ENCODE assay signal across 8 cellular contexts in the genomic region with DNA sequence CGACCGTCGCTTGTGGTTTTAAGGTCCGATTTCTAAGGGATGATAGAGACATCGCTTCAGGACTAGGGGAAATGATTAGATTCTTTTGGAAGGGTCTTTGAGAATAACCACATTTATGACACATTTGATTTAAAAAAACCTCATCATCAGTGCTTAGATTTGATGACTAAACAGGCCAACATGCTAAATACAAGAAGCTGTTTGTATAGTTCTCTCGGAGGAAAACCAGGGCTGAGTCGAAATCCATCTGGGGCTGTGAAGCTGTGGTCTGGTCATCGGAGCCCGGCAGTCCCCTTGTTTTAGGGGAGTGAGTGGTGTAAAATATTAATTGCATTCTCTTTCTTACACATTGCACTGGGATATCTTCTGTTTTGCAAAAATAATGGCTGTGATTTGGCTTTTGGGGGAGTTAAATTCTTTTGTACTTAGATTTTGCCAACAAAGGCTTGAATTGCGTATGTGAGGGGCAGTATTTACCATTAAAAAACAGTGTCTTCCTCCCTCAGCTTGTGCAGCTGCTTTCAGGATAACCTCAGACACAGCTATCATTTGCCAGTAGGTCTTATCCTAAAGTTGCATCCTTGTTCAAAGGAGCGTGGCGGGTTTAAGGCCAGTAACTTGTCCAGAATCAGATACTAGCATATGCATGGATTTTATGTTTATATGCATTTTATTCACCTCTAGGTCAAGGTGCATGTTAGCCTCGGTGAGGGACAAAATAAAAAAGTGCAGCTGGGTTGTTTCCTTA. TPM values are rescaled to one million over a fixed set of nuclear protein-coding genes. Genes with fewer than 3 reads are reported as not detected.
DNase-seq lines count a peak whose midpoint lies in the region; ATAC-seq lines count a peak whose summit lies in the region.

No MANE protein-coding gene starts in this region.

- POLR2A ChIA-PET in naive thymus-derived CD8-positive, alpha-beta T cell (lab: Charles Lee), result interaction anchor here (0.9 to 5.9 kb wide), 13 partner anchors 10 to 111 kb away, joined by 3 to 94 read pairs (median 3); no protein-coding TSS in a partner anchor

- no peak for DNase-seq in activated T-cell treated with anti-CD3 and anti-CD28 coated beads, Interleukin-2, amount 50 U/mL, for 24 hours
- DNase-seq in activated T-cell treated with anti-CD3 and anti-CD28 coated beads, Interleukin-2, amount 50 U/mL, for 48 hours, result no peak
- DNase-seq in NCI-H69 (lab: John Stamatoyannopoulos, UW) (peak; percentile 66), dermis blood vessel endothelial cell (peak; percentile 24), NCI-H2196 treated with DMSO at 0.1 percent for 48 hours (lab: John Stamatoyannopoulos, UW; ENCODE audit: unreplicated experiment) (no peak), HuH-7 (ENCODE audit: low spot score) (no peak), NCI-H774 (lab: John Stamatoyannopoulos, UW) (no peak)
- DNase-seq in naive thymus-derived CD8-positive, alpha-beta T cell, result peak in 1 of 10 donors; percentile 21

- H3K4me3 Mint-ChIP-seq in activated T-cell treated with anti-CD3 and anti-CD28 coated beads, Interleukin-2, amount 50 U/mL, for 24 hours, result peak overlapping the region; percentile 92
- H3K4me3 Mint-ChIP-seq in naive thymus-derived CD8-positive, alpha-beta T cell, result peak overlapping the region; percentile 81 to 99 (median 94)

- peak overlapping the region; percentile 90 for H3K27ac Mint-ChIP-seq in activated T-cell treated with anti-CD3 and anti-CD28 coated beads, Interleukin-2, amount 50 U/mL, for 24 hours
- H3K27ac Mint-ChIP-seq in naive thymus-derived CD8-positive, alpha-beta T cell, result peak overlapping the region; percentile 93 to 99 (median 98)

- H3K9me3 Mint-ChIP-seq in activated T-cell treated with anti-CD3 and anti-CD28 coated beads, Interleukin-2, amount 50 U/mL, for 24 hours, result peaks cover 3% of the 10 kb centered on the region
- no peaks in the 10 kb centered on the region for H3K9me3 Mint-ChIP-seq in naive thymus-derived CD8-positive, alpha-beta T cell

- ATAC-seq in naive thymus-derived CD8-positive, alpha-beta T cell, result peak; percentile 11 to 15

- H3K27me3 Mint-ChIP-seq in activated T-cell treated with anti-CD3 and anti-CD28 coated beads, Interleukin-2, amount 50 U/mL, for 24 hours, result no peaks in the 10 kb centered on the region
- no peaks in the 10 kb centered on the region for H3K27me3 Mint-ChIP-seq in naive thymus-derived CD8-positive, alpha-beta T cell

- peaks cover 52% of the 10 kb centered on the region for H3K4me1 Mint-ChIP-seq in activated T-cell treated with anti-CD3 and anti-CD28 coated beads, Interleukin-2, amount 50 U/mL, for 24 hours (ENCODE audit: low read depth)
- H3K4me1 Mint-ChIP-seq in naive thymus-derived CD8-positive, alpha-beta T cell, result peaks cover 33 to 75% (median 64%) of the 10 kb centered on the region in 4 donors

- peaks cover 30% of the 10 kb centered on the region for H3K36me3 Mint-ChIP-seq in activated T-cell treated with anti-CD3 and anti-CD28 coated beads, Interleukin-2, amount 50 U/mL, for 24 hours (ENCODE audit: low read depth)
- peaks cover 0 to 6% (median 3%) of the 10 kb centered on the region in 3 donors for H3K36me3 Mint-ChIP-seq in naive thymus-derived CD8-positive, alpha-beta T cell

RNA-seq across cellular contexts. Expression of gene GNG2, which starts 0.6 kb away (rescaled TPM):
- total RNA-seq in dermis blood vessel endothelial cell, result 2.9 and 5.9 TPM in 2 replicates
- 10 to 100 TPM; 57.8 to 66.7 TPM for total RNA-seq in naive thymus-derived CD8-positive, alpha-beta T cell
- 100 to 1,000 TPM; 115 to 172 (median 122) TPM for polyA plus RNA-seq in naive thymus-derived CD8-positive, alpha-beta T cell

Comparison
In these comparisons a context has a peak if more than half of its experiments do, and no peak if none do; other contexts are left out.
1. DNase-seq: peak in NCI-H69 (single experiment) and dermis blood vessel endothelial cell (single experiment); none in activated T-cell treated with anti-CD3 and anti-CD28 coated beads, Interleukin-2, amount 50 U/mL, for 24 hours (single experiment), activated T-cell treated with anti-CD3 and anti-CD28 coated beads, Interleukin-2, amount 50 U/mL, for 48 hours (0 of 2), NCI-H2196 treated with DMSO at 0.1 percent for 48 hours (single experiment), HuH-7 (single experiment) and NCI-H774 (single experiment).